Comparison of ENCODE assay signal across 1 cellular context in genomic region chr1:203338335-203339036, GRCh38.
TF ChIP-seq lines count a peak whose summit lies in the region.

No MANE protein-coding gene starts in this region.

TF ChIP-seq in K562, 482 proteins besides CTCF, POLR2A, EP300 and RAD21 (continued from another document):
- TF ChIP-seq, protein P1, sequence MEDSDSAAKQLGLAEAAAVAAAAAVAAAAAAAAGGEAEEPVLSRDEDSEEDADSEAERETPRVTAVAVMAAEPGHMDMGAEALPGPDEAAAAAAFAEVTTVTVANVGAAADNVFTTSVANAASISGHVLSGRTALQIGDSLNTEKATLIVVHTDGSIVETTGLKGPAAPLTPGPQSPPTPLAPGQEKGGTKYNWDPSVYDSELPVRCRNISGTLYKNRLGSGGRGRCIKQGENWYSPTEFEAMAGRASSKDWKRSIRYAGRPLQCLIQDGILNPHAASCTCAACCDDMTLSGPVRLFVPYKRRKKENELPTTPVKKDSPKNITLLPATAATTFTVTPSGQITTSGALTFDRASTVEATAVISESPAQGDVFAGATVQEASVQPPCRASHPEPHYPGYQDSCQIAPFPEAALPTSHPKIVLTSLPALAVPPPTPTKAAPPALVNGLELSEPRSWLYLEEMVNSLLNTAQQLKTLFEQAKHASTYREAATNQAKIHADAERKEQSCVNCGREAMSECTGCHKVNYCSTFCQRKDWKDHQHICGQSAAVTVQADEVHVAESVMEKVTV (CRISPR knock-in tag; IDR thresholded peaks at IDR 0.05), result peak; percentile 86
- TF ChIP-seq TEAD4 (IDR thresholded peaks at IDR 0.05; ENCODE audit: low read length) (no peak), TEAD4 (CRISPR knock-in tag; IDR thresholded peaks at IDR 0.05; ENCODE audit: borderline replicate concordance) (no peak), DNMT1 (IDR thresholded peaks at IDR 0.05) (no peak), SMARCC2 (IDR thresholded peaks at IDR 0.05; ENCODE audit: low read depth) (no peak), GABPB1 (CRISPR knock-in tag; IDR thresholded peaks at IDR 0.05) (peak; percentile 39; the same call in 1 of the 2 replicates), CREBBP (IDR thresholded peaks at IDR 0.05; ENCODE audit: low read depth, low read length) (no peak), PHF8 (IDR thresholded peaks at IDR 0.05; ENCODE audit: borderline replicate concordance, low read length) (no peak), FOSL1 (tag; conservative IDR thresholded peaks at IDR 0.05) (peak; percentile 25; the same call in 1 of the 2 replicates), CC2D1A (IDR thresholded peaks at IDR 0.05) (peak; percentile 95), CSDE1 (IDR thresholded peaks at IDR 0.05) (0 out of 4 replicates have a peak, but pooled peaks of 1 of the 2 experiments have one; percentile 23), ARID2 (IDR thresholded peaks at IDR 0.05) (peak; percentile 99), ESRRB (CRISPR knock-in tag; IDR thresholded peaks at IDR 0.05; ENCODE audit: borderline replicate concordance) (no peak), ARID3A (IDR thresholded peaks at IDR 0.05; ENCODE audit: borderline replicate concordance, low read depth, low read length) (no peak), XRCC5 (IDR thresholded peaks at IDR 0.05; ENCODE audit: low read depth, low read length) (0 out of 2 replicates have a peak, but pooled peaks have one; percentile 43), ZNF134 (CRISPR knock-in tag; conservative IDR thresholded peaks at IDR 0.05) (no peak), ARID1B (IDR thresholded peaks at IDR 0.05) (0 out of 2 replicates have a peak, but pooled peaks have one; percentile 8), ZNF23 (CRISPR knock-in tag; IDR thresholded peaks at IDR 0.05) (no peak), SMARCA5 (IDR thresholded peaks at IDR 0.05) (peak; percentile 49; the same call in 1 of the 2 replicates), STAG1 (CRISPR knock-in tag; IDR thresholded peaks at IDR 0.05; ENCODE audit: borderline replicate concordance) (peak; percentile 95), LARP7 (IDR thresholded peaks at IDR 0.05) (no peak), ETV5 (CRISPR knock-in tag; IDR thresholded peaks at IDR 0.05; ENCODE audit: low read depth) (peak; percentile 52; the same call in 1 of the 2 replicates), MTA3 (IDR thresholded peaks at IDR 0.05; ENCODE audit: borderline replicate concordance) (no peak), ARNT (IDR thresholded peaks at IDR 0.05) (0 out of 4 replicates have a peak, but pooled peaks of 1 of the 2 experiments have one; percentile 18), CREM (IDR thresholded peaks at IDR 0.05; ENCODE audit: low read depth) (no peak), SNIP1 (IDR thresholded peaks at IDR 0.05; ENCODE audit: low read depth) (no peak), ZBTB7A (IDR thresholded peaks at IDR 0.05; ENCODE audit: borderline replicate concordance, control insufficient read depth, low read depth, low read length) (no peak), SMC3 (conservative IDR thresholded peaks at IDR 0.05; ENCODE audit: insufficient read depth, low read depth, low read length) (peak; percentile 95), BCOR (IDR thresholded peaks at IDR 0.05) (peak; percentile 83), KLF16 (IDR thresholded peaks at IDR 0.05) (peak; percentile 58; the same call in 1 of the 2 replicates), KAT7 (CRISPR knock-in tag; IDR thresholded peaks at IDR 0.05; ENCODE audit: borderline replicate concordance) (no peak), RNF2 (IDR thresholded peaks at IDR 0.05) (no peak), CBFB (CRISPR knock-in tag; IDR thresholded peaks at IDR 0.05) (no peak), NFIX (CRISPR knock-in tag; IDR thresholded peaks at IDR 0.05; ENCODE audit: low read depth) (no peak), SPI1 (IDR thresholded peaks at IDR 0.05; ENCODE audit: borderline replicate concordance, low read depth, low read length) (no peak), RB1 (IDR thresholded peaks at IDR 0.05; ENCODE audit: low read depth) (peak; percentile 63; the same call in 1 of the 2 replicates), CBX3 (IDR thresholded peaks at IDR 0.05; ENCODE audit: borderline replicate concordance in 1 of 2, low read length in 2 of 2) (no peak), ATF1 (CRISPR knock-in tag; IDR thresholded peaks at IDR 0.05) (no peak), ATF1 (tag; IDR thresholded peaks at IDR 0.05) (0 out of 2 replicates have a peak, but pooled peaks have one; percentile 12), YY1 (IDR thresholded peaks at IDR 0.05; ENCODE audit: borderline replicate concordance in 1 of 3, control insufficient read depth in 1 of 3, extremely low read depth in 1 of 3, insufficient read depth in 3 of 3, insufficient read length in 1 of 3, insufficient replicate concordance in 2 of 3, low read depth in 1 of 3, low read length in 2 of 3) (peak in 1 of 3 experiments; percentile 22), PHF21A (IDR thresholded peaks at IDR 0.05; ENCODE audit: borderline replicate concordance, low read depth) (peak; percentile 66; the same call in 1 of the 2 replicates)
- TF ChIP-seq, protein P2, sequence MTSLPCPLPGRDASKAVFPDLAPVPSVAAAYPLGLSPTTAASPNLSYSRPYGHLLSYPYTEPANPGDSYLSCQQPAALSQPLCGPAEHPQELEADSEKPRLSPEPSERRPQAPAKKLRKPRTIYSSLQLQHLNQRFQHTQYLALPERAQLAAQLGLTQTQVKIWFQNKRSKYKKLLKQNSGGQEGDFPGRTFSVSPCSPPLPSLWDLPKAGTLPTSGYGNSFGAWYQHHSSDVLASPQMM (CRISPR knock-in tag; IDR thresholded peaks at IDR 0.05), result no peak
- TF ChIP-seq, protein P3, sequence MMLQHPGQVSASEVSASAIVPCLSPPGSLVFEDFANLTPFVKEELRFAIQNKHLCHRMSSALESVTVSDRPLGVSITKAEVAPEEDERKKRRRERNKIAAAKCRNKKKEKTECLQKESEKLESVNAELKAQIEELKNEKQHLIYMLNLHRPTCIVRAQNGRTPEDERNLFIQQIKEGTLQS (IDR thresholded peaks at IDR 0.05), result no peak
- TF ChIP-seq, protein P3 (CRISPR knock-in tag; conservative IDR thresholded peaks at IDR 0.05), result 0 out of 2 replicates have a peak, but pooled peaks have one; percentile 25
- TF ChIP-seq, protein P4, sequence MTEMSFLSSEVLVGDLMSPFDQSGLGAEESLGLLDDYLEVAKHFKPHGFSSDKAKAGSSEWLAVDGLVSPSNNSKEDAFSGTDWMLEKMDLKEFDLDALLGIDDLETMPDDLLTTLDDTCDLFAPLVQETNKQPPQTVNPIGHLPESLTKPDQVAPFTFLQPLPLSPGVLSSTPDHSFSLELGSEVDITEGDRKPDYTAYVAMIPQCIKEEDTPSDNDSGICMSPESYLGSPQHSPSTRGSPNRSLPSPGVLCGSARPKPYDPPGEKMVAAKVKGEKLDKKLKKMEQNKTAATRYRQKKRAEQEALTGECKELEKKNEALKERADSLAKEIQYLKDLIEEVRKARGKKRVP (CRISPR knock-in tag; IDR thresholded peaks at IDR 0.05), result no peak
